Comparison of ENCODE assay signal across 10 cellular contexts in genomic region chr12:10130042-10130441, GRCh38. TPM values are rescaled to one million over a fixed set of nuclear protein-coding genes. Genes with fewer than 3 reads are reported as not detected.
DNase-seq lines count a peak whose midpoint lies in the region; ATAC-seq, FAIRE-seq and TF ChIP-seq lines count a peak whose summit lies in the region.
"Had no signal": no experiment of that assay in that cellular context is flagged by ENCODE, and none has a peak within 500 bp of the region (broad histone marks: within the 10 kb centered on the region; RNA-seq: fewer than 3 reads in every experiment).

TSS of gene CLEC7A (minus strand) at chr12:10130199. CDS start at chr12:10130082, 117 bp downstream.

- H3K36me3 ChIP-seq in bronchial epithelial cell (ENCODE audit: control insufficient read depth, insufficient read depth, low read length): no peaks in the 10 kb centered on the region
- no peaks in the 10 kb centered on the region for H3K36me3 ChIP-seq in CD8-positive, alpha-beta memory T cell (ENCODE audit: insufficient read depth, low read length)
- H3K36me3 ChIP-seq: BLaER1 had no signal

- POLR2A ChIA-PET in CD8-positive, alpha-beta memory T cell (lab: Charles Lee): no interaction called here

- no peaks in the 10 kb centered on the region for H3K9me3 ChIP-seq in CD8-positive, alpha-beta memory T cell (ENCODE audit: low read length)
- H3K9me3 ChIP-seq: BLaER1 had no signal

- ATAC-seq in activated T-cell treated with anti-CD3 and anti-CD28 coated beads, Interleukin-2, amount 50 U/mL, for 4 hours: peak; percentile 89 to 95
- ATAC-seq in HG03378 (IDR thresholded peaks at IDR 0.05; ENCODE audit: unreplicated experiment) (peak; percentile 98), HG02763 (IDR thresholded peaks at IDR 0.05; ENCODE audit: unreplicated experiment) (no peak)

- H3K9me3 Mint-ChIP-seq in activated T-cell treated with anti-CD3 and anti-CD28 coated beads, Interleukin-2, amount 50 U/mL, for 4 hours: no peaks in the 10 kb centered on the region
- no peaks in the 10 kb centered on the region for H3K9me3 Mint-ChIP-seq in stimulated activated naive CD8-positive, alpha-beta T cell treated with anti-CD3 and anti-CD28 coated beads, Interleukin-15, Interleukin-2, amounts not matched to agents 100 ng/mL and 50 ng/mL, for 24 hours
- H3K9me3 Mint-ChIP-seq in CD8-positive, alpha-beta memory T cell: no peaks in the 10 kb centered on the region

- H3K4me1 ChIP-seq in CD8-positive, alpha-beta memory T cell (ENCODE audit: insufficient read depth, low read length): no peaks in the 10 kb centered on the region
- H3K4me1 ChIP-seq: BLaER1 had no signal

- peaks cover 15% of the 10 kb centered on the region for H3K4me1 Mint-ChIP-seq in activated T-cell treated with anti-CD3 and anti-CD28 coated beads, Interleukin-2, amount 50 U/mL, for 4 hours (ENCODE audit: low read depth)
- H3K4me1 Mint-ChIP-seq in stimulated activated naive CD8-positive, alpha-beta T cell treated with anti-CD3 and anti-CD28 coated beads, Interleukin-15, Interleukin-2, amounts not matched to agents 100 ng/mL and 50 ng/mL, for 24 hours (ENCODE audit: low read depth): peaks cover 23% of the 10 kb centered on the region
- peaks cover 3 to 6% (median 4%) of the 10 kb centered on the region in 3 donors for H3K4me1 Mint-ChIP-seq in CD8-positive, alpha-beta memory T cell

- no peak for TF ChIP-seq CTCF in bronchial epithelial cell (IDR thresholded peaks at IDR 0.05; ENCODE audit: insufficient read depth, low read length, severe bottlenecking)

- no peaks in the 10 kb centered on the region for H3K27me3 ChIP-seq in bronchial epithelial cell (ENCODE audit: control insufficient read depth, insufficient read depth, low read length)
- no peaks in the 10 kb centered on the region for H3K27me3 ChIP-seq in CD8-positive, alpha-beta memory T cell (ENCODE audit: insufficient read depth, low read length, poor library complexity, severe bottlenecking)
- H3K27me3 ChIP-seq: BLaER1 had no signal

- H3K4me3 ChIP-seq in bronchial epithelial cell (ENCODE audit: low read depth, low read length): no peak within 1 kb of the TSS
- H3K4me3 ChIP-seq in CD8-positive, alpha-beta memory T cell (ENCODE audit: low read length): no peak within 1 kb of the TSS
- H3K4me3 ChIP-seq: BLaER1 had no signal

- no peak within 1 kb of the TSS for H3K27ac ChIP-seq in CD8-positive, alpha-beta memory T cell (ENCODE audit: low read depth, low read length)
- H3K27ac ChIP-seq: BLaER1 had no signal

- FAIRE-seq in bronchial epithelial cell (lab: Jason Lieb, UNC): no peak

- CTCF ChIA-PET in CD8-positive, alpha-beta memory T cell (lab: Charles Lee): interaction anchor here (2.3 kb wide), 1 partner anchor 23 kb away, joined by 8 read pairs; no protein-coding TSS in a partner anchor

- peaks cover 11% of the 10 kb centered on the region for H3K27me3 Mint-ChIP-seq in activated T-cell treated with anti-CD3 and anti-CD28 coated beads, Interleukin-2, amount 50 U/mL, for 4 hours (ENCODE audit: low read depth)
- H3K27me3 Mint-ChIP-seq in stimulated activated naive CD8-positive, alpha-beta T cell treated with anti-CD3 and anti-CD28 coated beads, Interleukin-15, Interleukin-2, amounts not matched to agents 100 ng/mL and 50 ng/mL, for 24 hours: peaks cover 28% of the 10 kb centered on the region
- H3K27me3 Mint-ChIP-seq in CD8-positive, alpha-beta memory T cell: peaks cover 2 to 44% of the 10 kb centered on the region in 2 donors

- no peak for DNase-seq in activated T-cell treated with anti-CD3 and anti-CD28 coated beads, Interleukin-2, amount 50 U/mL, for 4 hours
- no peak for DNase-seq in activated T-cell treated with anti-CD3 and anti-CD28 coated beads, Interleukin-2, amount 50 U/mL, for 48 hours
- DNase-seq in bronchial epithelial cell (ENCODE audit: low read depth): peak; percentile 80
- DNase-seq in CD8-positive, alpha-beta memory T cell: no peak
- DNase-seq in H4 (ENCODE audit: low spot score): no peak

- H3K27ac Mint-ChIP-seq in stimulated activated naive CD8-positive, alpha-beta T cell treated with anti-CD3 and anti-CD28 coated beads, Interleukin-15, Interleukin-2, amounts not matched to agents 100 ng/mL and 50 ng/mL, for 24 hours: peak within 1 kb of the TSS; percentile 14
- H3K27ac Mint-ChIP-seq in CD8-positive, alpha-beta memory T cell: peak within 1 kb of the TSS in 1 of 8 donors; percentile 60

- no peaks in the 10 kb centered on the region for H3K36me3 Mint-ChIP-seq in activated T-cell treated with anti-CD3 and anti-CD28 coated beads, Interleukin-2, amount 50 U/mL, for 4 hours (ENCODE audit: insufficient read depth)
- no peaks in the 10 kb centered on the region for H3K36me3 Mint-ChIP-seq in stimulated activated naive CD8-positive, alpha-beta T cell treated with anti-CD3 and anti-CD28 coated beads, Interleukin-15, Interleukin-2, amounts not matched to agents 100 ng/mL and 50 ng/mL, for 24 hours (ENCODE audit: low read depth)
- H3K36me3 Mint-ChIP-seq in CD8-positive, alpha-beta memory T cell: no peaks in the 10 kb centered on the region

- H3K4me3 Mint-ChIP-seq in activated T-cell treated with anti-CD3 and anti-CD28 coated beads, Interleukin-2, amount 50 U/mL, for 4 hours: no peak within 1 kb of the TSS
- no peak within 1 kb of the TSS for H3K4me3 Mint-ChIP-seq in stimulated activated naive CD8-positive, alpha-beta T cell treated with anti-CD3 and anti-CD28 coated beads, Interleukin-15, Interleukin-2, amounts not matched to agents 100 ng/mL and 50 ng/mL, for 24 hours
- H3K4me3 Mint-ChIP-seq in CD8-positive, alpha-beta memory T cell: no peak within 1 kb of the TSS

RNA-seq across cellular contexts. Expression of gene CLEC7A, which starts in this region (rescaled TPM):
- under 1 TPM in 2 of 3 donors, not detected in 1; 0.16 to 0.69 TPM for total RNA-seq in activated T-cell treated with anti-CD3 and anti-CD28 coated beads, Interleukin-2, amount 50 U/mL, for 4 hours
- total RNA-seq in bronchial epithelial cell: not detected in 2 replicates
- total RNA-seq in CD8-positive, alpha-beta memory T cell: under 1 TPM; 0.62 to 0.68 TPM
- not detected for polyA plus RNA-seq in CD8-positive, alpha-beta memory T cell
- total RNA-seq in H4 (2014; rRNA removed; shearing (Covaris generic)): 0.87 and 2.0 TPM in 2 replicates
- total RNA-seq: T-helper 2 cell treated with Interferon-gamma antibody and Interleukin-4, amounts not matched to agents 100 ng/mL and 5 ng/mL, for 36 hours had no signal

Comparison
In these comparisons a context has a peak if more than half of its experiments do, and no peak if none do; other contexts are left out.
1. Peak in ATAC-seq in activated T-cell treated with anti-CD3 and anti-CD28 coated beads, Interleukin-2, amount 50 U/mL, for 4 hours; RNA of the gene not detected or under 1 TPM.
2. Peak in DNase-seq in bronchial epithelial cell; RNA of the gene not detected or under 1 TPM.